In genomic region chr11:134819026-134819425, GRCh38 we compare ENCODE assay signal across 2 cellular contexts.
TF ChIP-seq lines count a peak whose summit lies in the region.

No MANE protein-coding gene starts in this region.

TF ChIP-seq in HCT116, 20 proteins besides CTCF, POLR2A, EP300 and RAD21:
- no peak for TF ChIP-seq MAX (IDR thresholded peaks at IDR 0.05)
TF ChIP-seq in HCT116: peak in this region for 0.

TF ChIP-seq in K562, 482 proteins besides CTCF, POLR2A, EP300 and RAD21:
- TF ChIP-seq YBX1 (IDR thresholded peaks at IDR 0.05) (no peak), NCOR1 (IDR thresholded peaks at IDR 0.05) (no peak), ERF (CRISPR knock-in tag; IDR thresholded peaks at IDR 0.05) (no peak), FOXK1 (CRISPR knock-in tag; IDR thresholded peaks at IDR 0.05; ENCODE audit: borderline replicate concordance) (no peak), POLR2B (IDR thresholded peaks at IDR 0.05; ENCODE audit: low read depth, partially characterized antibody) (no peak), SP2 (IDR thresholded peaks at IDR 0.05; ENCODE audit: extremely low read depth, low read depth, low read length, poor library complexity, severe bottlenecking) (no peak), ZNF444 (CRISPR knock-in tag; IDR thresholded peaks at IDR 0.05) (no peak), BCL6 (CRISPR knock-in tag; IDR thresholded peaks at IDR 0.05) (no peak), XRCC5 (IDR thresholded peaks at IDR 0.05; ENCODE audit: low read depth, low read length) (no peak)
